8 cellular contexts compared by ENCODE assay signal in genomic region chr11:57516061-57516443, GRCh38. TPM values are rescaled to one million over a fixed set of nuclear protein-coding genes. Genes with fewer than 3 reads are reported as not detected.
DNase-seq lines count a peak whose midpoint lies in the region; ATAC-seq and TF ChIP-seq lines count a peak whose summit lies in the region.

No MANE protein-coding gene starts in this region.

- WGBS in heart left ventricle, 4 donors: 21 to 30% (median 29%) methylated on average over 5 of the region's 5 CpGs
- WGBS in body of pancreas, 2 donors: 6% methylated on average over 5 of the region's 5 CpGs
- WGBS in mesendoderm (ENCODE audit: extremely low coverage, insufficient coverage, low lambda C conversion rate): no CpG with 5 or more reads among the region's 5 CpGs

- H3K79me1 ChIP-seq in mesendoderm (ENCODE audit: low read length): peaks cover 2% of the 10 kb centered on the region

- TF ChIP-seq POLR2A in heart left ventricle (IDR thresholded peaks at IDR 0.05) (no peak), body of pancreas (IDR thresholded peaks at IDR 0.05) (no peak)

- H3K36me3 ChIP-seq in heart left ventricle: no peaks in the 10 kb centered on the region
- H3K36me3 ChIP-seq in body of pancreas (replicated peaks in 1 of 2; ENCODE audit: insufficient read depth in 1 of 2, low read depth in 2 of 2): no peaks in the 10 kb centered on the region
- no peaks in the 10 kb centered on the region for H3K36me3 ChIP-seq in mesendoderm (ENCODE audit: control insufficient read depth, insufficient read depth, low read length)
- H3K36me3 ChIP-seq in upper lobe of right lung: no peaks in the 10 kb centered on the region

- H2BK120ac ChIP-seq in mesendoderm (ENCODE audit: low read depth, low read length): no peak overlapping the region

- H3K4me1 ChIP-seq in heart left ventricle (peaks cover 0 to 26% (median 12%) of the 10 kb centered on the region in 12 donors), body of pancreas (peaks cover 22% of the 10 kb centered on the region), mesendoderm (ENCODE audit: control insufficient read depth, low read depth, low read length) (no peaks in the 10 kb centered on the region), upper lobe of right lung (peaks cover 12% of the 10 kb centered on the region)

- H3K27ac ChIP-seq in heart left ventricle: peak overlapping the region in 3 of 12 donors; percentile 63 to 77 (median 72)
- H3K27ac ChIP-seq in body of pancreas: peak overlapping the region; percentile 78 to 95 (median 92)
- H3K27ac ChIP-seq in mesendoderm (ENCODE audit: low read depth, low read length): no peak overlapping the region
- peak overlapping the region; percentile 65 for H3K27ac ChIP-seq in upper lobe of right lung
- no peak overlapping the region for H3K27ac ChIP-seq in substantia nigra (ENCODE audit: low read depth, low read length, poor library complexity, severe bottlenecking)

- no peak overlapping the region for H2AK5ac ChIP-seq in mesendoderm (ENCODE audit: low read length)

- peak overlapping the region; percentile 94 for H3K56ac ChIP-seq in mesendoderm (ENCODE audit: low read length)

- H3K23ac ChIP-seq in mesendoderm (ENCODE audit: low read length): no peak overlapping the region

- intact Hi-C loops in heart left ventricle (cut with DNase I): loop anchor here in 1 of 10 donors (10.0 kb wide), 1 partner anchor 171 kb away; no protein-coding TSS in a partner anchor
- intact Hi-C loops in Right ventricle myocardium inferior (cut with DNase I): no loop called here
- intact Hi-C loops in body of pancreas (cut with DNase I): no loop called here
- intact Hi-C loops in upper lobe of right lung (cut with DNase I): no loop called here

- no peak overlapping the region for H2BK15ac ChIP-seq in mesendoderm (replicated peaks; ENCODE audit: low read depth)

- DNase-seq in heart left ventricle (no peak), Right ventricle myocardium inferior (ENCODE audit: missing footprints) (no peak), body of pancreas (no peak), mesendoderm (no peak), upper lobe of right lung (no peak), NCI-H510A (lab: John Stamatoyannopoulos, UW) (no peak), substantia nigra (lab: John Stamatoyannopoulos, UW) (no peak)

- H3K27me3 ChIP-seq in heart left ventricle (no peaks in the 10 kb centered on the region), body of pancreas (no peaks in the 10 kb centered on the region), mesendoderm (ENCODE audit: insufficient read depth, low read length, poor library complexity) (no peaks in the 10 kb centered on the region), upper lobe of right lung (no peaks in the 10 kb centered on the region)

- no peak overlapping the region for H3K18ac ChIP-seq in mesendoderm (ENCODE audit: low read length)

- H3K4me2 ChIP-seq in mesendoderm (ENCODE audit: low read length): peak overlapping the region; percentile 94

- no peak for ATAC-seq in heart left ventricle
- no peak for ATAC-seq in Right ventricle myocardium inferior
- no peak for ATAC-seq in body of pancreas
- no peak for ATAC-seq in upper lobe of right lung
- ATAC-seq in GM18907 (IDR thresholded peaks at IDR 0.05; ENCODE audit: unreplicated experiment): no peak

- H4K5ac ChIP-seq in mesendoderm (ENCODE audit: low read length): no peak overlapping the region

- H3K9ac ChIP-seq in mesendoderm (ENCODE audit: low read length): peak overlapping the region; percentile 76

- H3K79me2 ChIP-seq in mesendoderm (ENCODE audit: control insufficient read depth, insufficient read depth, low read length): no peaks in the 10 kb centered on the region

- no peak overlapping the region for H4K8ac ChIP-seq in mesendoderm (ENCODE audit: low read depth, low read length)

- no peak overlapping the region for H2BK5ac ChIP-seq in mesendoderm (ENCODE audit: low read length)

- H3K4ac ChIP-seq in mesendoderm (ENCODE audit: low read depth, low read length): no peak overlapping the region

- H3K9me3 ChIP-seq in heart left ventricle (no peaks in the 10 kb centered on the region), body of pancreas (no peaks in the 10 kb centered on the region), upper lobe of right lung (no peaks in the 10 kb centered on the region)

- no peak for TF ChIP-seq CTCF in heart left ventricle (IDR thresholded peaks at IDR 0.05)
- TF ChIP-seq CTCF in body of pancreas (IDR thresholded peaks at IDR 0.05): no peak
- TF ChIP-seq CTCF in upper lobe of right lung (IDR thresholded peaks at IDR 0.05): no peak

- peak overlapping the region; percentile 62 to 98 (median 80) for H3K4me3 ChIP-seq in heart left ventricle
- H3K4me3 ChIP-seq in body of pancreas: peak overlapping the region; percentile 90 to 92
- peak overlapping the region; percentile 76 for H3K4me3 ChIP-seq in mesendoderm (ENCODE audit: low read length)
- H3K4me3 ChIP-seq in upper lobe of right lung: peak overlapping the region; percentile 97

RNA-seq across cellular contexts. Expression of gene SLC43A1, which starts 0.6 kb away (rescaled TPM):
- total RNA-seq in heart left ventricle: 10 to 100 TPM in 1 of 9 donors, 1 to 10 TPM in 8; 2.7 to 12.3 (median 5.4) TPM
- polyA plus RNA-seq in heart left ventricle: 1 to 10 TPM; 6.6 TPM
- 6.4 TPM for total RNA-seq in Right ventricle myocardium inferior
- total RNA-seq in body of pancreas: 100 to 1,000 TPM in 1 of 2 donors, 10 to 100 TPM in 1; 87.7 to 128 TPM
- 11.1 TPM for polyA plus RNA-seq in mesendoderm (2013, experiment 1 of 2)
- polyA plus RNA-seq in mesendoderm (2013, experiment 2 of 2): 10.7 TPM
- total RNA-seq in upper lobe of right lung: 12.4 TPM

RNA-seq across cellular contexts. Expression of gene TIMM10, which starts 14.5 kb away (rescaled TPM):
- total RNA-seq in heart left ventricle (10 to 100 TPM; 36.6 to 81.5 (median 46.4) TPM), Right ventricle myocardium inferior (58.1 TPM), body of pancreas (10 to 100 TPM in 1 of 2 donors, 1 to 10 TPM in 1; 5.6 to 24.4 TPM), upper lobe of right lung (34.7 TPM)
- 100 to 1,000 TPM in 1 of 2 donors, 10 to 100 TPM in 1; 42.0 to 135 TPM for polyA plus RNA-seq in heart left ventricle
- 168 TPM for polyA plus RNA-seq in mesendoderm (2013, experiment 1 of 2)
- polyA plus RNA-seq in mesendoderm (2013, experiment 2 of 2): 163 TPM

RNA-seq across cellular contexts. Expression of gene SMTNL1, which starts 21.3 kb away (rescaled TPM):
- total RNA-seq in heart left ventricle (not detected), Right ventricle myocardium inferior (not detected), body of pancreas (not detected), upper lobe of right lung (not detected)
- polyA plus RNA-seq in heart left ventricle: not detected
- polyA plus RNA-seq in mesendoderm (2013, experiment 1 of 2): 0.18 TPM
- 0.13 TPM for polyA plus RNA-seq in mesendoderm (2013, experiment 2 of 2)

RNA-seq across cellular contexts. Expression of gene UBE2L6, which starts 51.4 kb away (rescaled TPM):
- total RNA-seq in heart left ventricle (100 to 1,000 TPM in 1 of 9 donors, 10 to 100 TPM in 8; 11.2 to 175 (median 14.5) TPM), Right ventricle myocardium inferior (19.2 TPM), body of pancreas (10 to 100 TPM in 1 of 2 donors, 1 to 10 TPM in 1; 7.9 to 17.4 TPM), upper lobe of right lung (120 TPM)
- 10 to 100 TPM; 10.2 to 16.4 TPM for polyA plus RNA-seq in heart left ventricle
- 23.5 TPM for polyA plus RNA-seq in mesendoderm (2013, experiment 1 of 2)
- polyA plus RNA-seq in mesendoderm (2013, experiment 2 of 2): 23.8 TPM

RNA-seq across cellular contexts. Expression of gene RTN4RL2, which starts 55.7 kb away (rescaled TPM):
- 1 to 10 TPM in 5 of 9 donors, under 1 TPM in 4; 0.58 to 2.1 (median 1.1) TPM for total RNA-seq in heart left ventricle
- polyA plus RNA-seq in heart left ventricle: 1 to 10 TPM; 1.0 to 1.1 TPM
- 1.6 TPM for total RNA-seq in Right ventricle myocardium inferior
- 1 to 10 TPM in 1 of 2 donors, under 1 TPM in 1; 0.99 to 3.4 TPM for total RNA-seq in body of pancreas
- 4.2 TPM for polyA plus RNA-seq in mesendoderm (2013, experiment 1 of 2)
- 4.5 TPM for polyA plus RNA-seq in mesendoderm (2013, experiment 2 of 2)
- total RNA-seq in upper lobe of right lung: 3.2 TPM

Comparison
In these comparisons a context has a peak if more than half of its experiments do, and no peak if none do; other contexts are left out.
1. H3K27ac ChIP-seq: peak in body of pancreas (4 of 4) and upper lobe of right lung (single experiment); none in mesendoderm (single experiment) and substantia nigra (single experiment).
2. Peak in every context shown above with its lines, with median percentiles within 50 percentile points of each other: H3K4me3 ChIP-seq.